In genomic region chr6:8414844-8415243, GRCh38 we compare ENCODE assay signal across 23 cellular contexts. TPM values are rescaled to one million over a fixed set of nuclear protein-coding genes. Genes with fewer than 3 reads are reported as not detected.
DNase-seq lines count a peak whose midpoint lies in the region; ATAC-seq, FAIRE-seq and TF ChIP-seq lines count a peak whose summit lies in the region.
"Had no signal": no experiment of that assay in that cellular context is flagged by ENCODE, and none has a peak within 500 bp of the region (broad histone marks: within the 10 kb centered on the region; RNA-seq: fewer than 3 reads in every experiment).

No MANE protein-coding gene starts in this region.

- no peaks in the 10 kb centered on the region for H3K4me1 ChIP-seq in HepG2 (ENCODE audit: insufficient read depth, low read length)
- H3K4me1 ChIP-seq in right lobe of liver, result no peaks in the 10 kb centered on the region
- no peaks in the 10 kb centered on the region for H3K4me1 ChIP-seq in IMR-90 (ENCODE audit: control insufficient read depth, insufficient read depth, low read length)
- no peaks in the 10 kb centered on the region for H3K4me1 ChIP-seq in pancreas
- H3K4me1 ChIP-seq: BE2C, BLaER1 had no signal

- no peaks in the 10 kb centered on the region for H3K27me3 ChIP-seq in HepG2 (ENCODE audit: control insufficient read depth in 1 of 2, insufficient read depth in 2 of 2, low read length in 2 of 2)
- H3K27me3 ChIP-seq in right lobe of liver, result no peaks in the 10 kb centered on the region
- no peaks in the 10 kb centered on the region for H3K27me3 ChIP-seq in IMR-90 (ENCODE audit: control insufficient read depth, insufficient read depth, low read length)
- no peaks in the 10 kb centered on the region for H3K27me3 ChIP-seq in pancreas
- H3K27me3 ChIP-seq: BE2C, BLaER1 had no signal

- intact Hi-C loops in HepG2 (cut with micrococcal nuclease; ENCODE audit: unreplicated experiment) (no loop called here), right lobe of liver (cut with DNase I) (no loop called here), IMR-90 (cut with micrococcal nuclease) (loop anchor here (5.0 kb wide), 1 partner anchor 283 kb away; no protein-coding TSS in a partner anchor), pancreas (cut with DNase I) (no loop called here)

- no peak overlapping the region for H3K4me2 ChIP-seq in HepG2 (ENCODE audit: low read depth, low read length)
- no peak overlapping the region for H3K4me2 ChIP-seq in IMR-90 (ENCODE audit: low read depth, low read length)
- H3K4me2 ChIP-seq: BLaER1 had no signal

- no peaks in the 10 kb centered on the region for H4K20me1 ChIP-seq in HepG2 (ENCODE audit: insufficient read depth, low read length)
- no peaks in the 10 kb centered on the region; the same call in 1 of the 2 replicates for H4K20me1 ChIP-seq in IMR-90 (ENCODE audit: insufficient read depth, low read length)
- H4K20me1 ChIP-seq: BLaER1 had no signal

- H2BK5ac ChIP-seq in IMR-90 (ENCODE audit: low read depth, low read length, poor library complexity, severe bottlenecking), result no peak overlapping the region

- no peaks in the 10 kb centered on the region for H3K79me2 ChIP-seq in HepG2 (ENCODE audit: insufficient read depth, low read length)

- CTCF ChIA-PET in HepG2 (lab: Yijun Ruan, JAX; ENCODE audit: low intra/inter-chr PET ratio, low total read pairs), result no interaction called here
- CTCF ChIA-PET in IMR-90 (lab: Yijun Ruan, JAX), result no interaction called here

- H3K27ac ChIP-seq in HepG2 (ENCODE audit: extremely low read length, insufficient read depth, low read length) (no peak overlapping the region), right lobe of liver (no peak overlapping the region), IMR-90 (ENCODE audit: insufficient read depth, low read length) (no peak overlapping the region), pancreas (no peak overlapping the region)
- H3K27ac ChIP-seq: 22Rv1, BLaER1 had no signal

- H3K23ac ChIP-seq in IMR-90 (ENCODE audit: low read depth, low read length), result no peak overlapping the region

- no peak overlapping the region for H3K56ac ChIP-seq in IMR-90 (ENCODE audit: extremely low read depth, insufficient read depth, low read length)

- H3K4me3 ChIP-seq in HepG2 (replicated peaks in 1 of 3; ENCODE audit: insufficient read depth in 1 of 3, low read depth in 2 of 3, low read length in 3 of 3) (no peak overlapping the region), right lobe of liver (no peak overlapping the region), IMR-90 (ENCODE audit: insufficient read depth, low read depth, low read length) (no peak overlapping the region), pancreas (no peak overlapping the region)
- H3K4me3 ChIP-seq: BLaER1 had no signal

- no peak overlapping the region for H4K5ac ChIP-seq in IMR-90 (ENCODE audit: low read depth, low read length)

- DNase-seq in HepG2 (ENCODE audit: low spot score) (no peak), right lobe of liver (no peak), IMR-90 (no peak), pancreas (no peak), ecto neural progenitor cell (ENCODE audit: low spot score) (no peak)
- DNase-seq in activated CD4-positive, alpha-beta T cell treated with anti-CD3 and anti-CD28 coated beads for 48 hours, result no peak
- DNase-seq: ACHN; BE2C; C1 segment of cervical spinal cord; CD4-positive, alpha-beta memory T cell; CD4-positive, CD25-positive, alpha-beta regulatory T cell; CD8-positive, alpha-beta memory T cell; COR-L47; DMS 273 treated with DMSO at 0.1 percent for 48 hours; DMS153; DMS53; DMS79; DND-41; EL; GF-D8 had no signal

- TF ChIP-seq EP300 in HepG2 (IDR thresholded peaks at IDR 0.05; ENCODE audit: low read depth in 2 of 2, low read length in 2 of 2) (no peak), HepG2 (CRISPR knock-in tag; IDR thresholded peaks at IDR 0.05; ENCODE audit: borderline replicate concordance) (no peak)

- H2AK9ac ChIP-seq in IMR-90 (replicated peaks; ENCODE audit: low read depth, low read length, poor library complexity), result no peak overlapping the region

- no peak for ATAC-seq in HepG2
- no peak for ATAC-seq in right lobe of liver
- no peak for ATAC-seq in IMR-90 (ENCODE audit: low read depth)
- no peak for ATAC-seq in pancreas

- H2BK15ac ChIP-seq in IMR-90 (ENCODE audit: low read depth, low read length), result no peak overlapping the region

- TF ChIP-seq RAD21 in HepG2 (CRISPR knock-in tag; IDR thresholded peaks at IDR 0.05) (no peak), IMR-90 (IDR thresholded peaks at IDR 0.05; ENCODE audit: low read length) (no peak)

- H2BK20ac ChIP-seq in IMR-90 (ENCODE audit: low read depth, low read length), result no peak overlapping the region

- no peak for TF ChIP-seq CTCF in HepG2 (CRISPR knock-in tag; IDR thresholded peaks at IDR 0.05)
- TF ChIP-seq CTCF in right lobe of liver (IDR thresholded peaks at IDR 0.05), result no peak
- no peak for TF ChIP-seq CTCF in IMR-90 (conservative IDR thresholded peaks at IDR 0.05; ENCODE audit: low read depth, low read length)
- no peak for TF ChIP-seq CTCF in pancreas (IDR thresholded peaks at IDR 0.05)

- POLR2A ChIA-PET in HepG2 (lab: Yijun Ruan, JAX) (no interaction called here), IMR-90 (lab: Charles Lee; ENCODE audit: unreplicated experiment) (no interaction called here)

- BruUV-seq in HepG2 (replicated peaks; lab: Mats Ljungman, UMichigan) (no TSS peak), IMR-90 (replicated peaks; lab: Mats Ljungman, UMichigan) (no TSS peak)

- no peak overlapping the region for H3K18ac ChIP-seq in IMR-90 (ENCODE audit: low read depth, low read length)

- H3K14ac ChIP-seq in IMR-90 (replicated peaks; ENCODE audit: low read depth, low read length), result no peak overlapping the region

- dilution Hi-C loops in IMR-90 (cut with HindIII; ENCODE audit: low sequenced_read_pairs, unreplicated experiment), result no loop called here

- H2AFZ ChIP-seq in HepG2 (ENCODE audit: low read length), result no peak overlapping the region
- H2AFZ ChIP-seq in IMR-90 (replicated peaks; ENCODE audit: low read length, poor library complexity), result no peak overlapping the region

- H2BK120ac ChIP-seq in IMR-90 (ENCODE audit: low read depth, low read length), result no peak overlapping the region

- H3K9me3 ChIP-seq in HepG2 (ENCODE audit: low read length) (no peaks in the 10 kb centered on the region), right lobe of liver (no peaks in the 10 kb centered on the region), IMR-90 (ENCODE audit: control insufficient read depth, insufficient read depth, low read length) (no peaks in the 10 kb centered on the region), pancreas (no peaks in the 10 kb centered on the region)
- H3K9me3 ChIP-seq: BE2C had no signal

- H4K8ac ChIP-seq in IMR-90 (ENCODE audit: low read depth in 2 of 2, low read length in 2 of 2), result no peak overlapping the region

- no peaks in the 10 kb centered on the region for H3K79me1 ChIP-seq in IMR-90 (ENCODE audit: low read depth in 1 of 2, low read length in 2 of 2)

- TF ChIP-seq POLR2A in HepG2 (IDR thresholded peaks at IDR 0.05; ENCODE audit: insufficient read depth in 1 of 2, low read depth in 2 of 2, low read length in 2 of 2) (no peak), right lobe of liver (IDR thresholded peaks at IDR 0.05) (no peak), IMR-90 (IDR thresholded peaks at IDR 0.05; ENCODE audit: low read depth, low read length) (no peak)

- H3K4ac ChIP-seq in IMR-90 (ENCODE audit: low read depth, low read length), result no peak overlapping the region

- no peak overlapping the region for H3K9ac ChIP-seq in HepG2 (ENCODE audit: insufficient read depth, low read depth, low read length)
- no peak overlapping the region for H3K9ac ChIP-seq in IMR-90 (ENCODE audit: low read depth, low read length)
- H3K9ac ChIP-seq: BLaER1 had no signal

- no peaks in the 10 kb centered on the region; the same call in 1 of the 2 replicates for H3K9me1 ChIP-seq in IMR-90 (ENCODE audit: insufficient read depth, low read length)

- in situ Hi-C loops in HepG2 (cut with HindIII; ENCODE audit: extremely low pct_ligation_motif_present, low pct_unique_long_range_greater_than_20kb) (no loop called here), IMR-90 (cut with MboI; ENCODE audit: low sequenced_read_pairs) (no loop called here)

- no peak for FAIRE-seq in HepG2 (lab: Jason Lieb, UNC)
- peak; percentile 43 for FAIRE-seq in pancreas (lab: Jason Lieb, UNC)
- FAIRE-seq: GM19239 had no signal

- 93% methylated on average over 3 of the region's 3 CpGs for WGBS in HepG2 (ENCODE audit: low lambda C conversion rate)
- 88% methylated on average over 3 of the region's 3 CpGs for WGBS in right lobe of liver (ENCODE audit: insufficient coverage, low coverage, low lambda C conversion rate, missing lambda C conversion rate)
- no CpG with 5 or more reads among the region's 3 CpGs for WGBS in IMR-90 (ENCODE audit: extremely low coverage in 2 of 2, insufficient read length in 1 of 2), 2 experiments
- WGBS in pancreas, 2 donors, result 86 to 95% methylated on average over 3 of the region's 3 CpGs

- H4K91ac ChIP-seq in IMR-90 (ENCODE audit: insufficient read depth, low read depth, low read length), result no peak overlapping the region

- H3K36me3 ChIP-seq in HepG2 (replicated peaks in 1 of 2; ENCODE audit: control insufficient read depth in 1 of 2, insufficient read depth in 2 of 2, low read length in 2 of 2) (peaks cover 6 to 11% of the 10 kb centered on the region in 2 experiments), right lobe of liver (peaks cover 0 to 63% (median 16%) of the 10 kb centered on the region in 4 donors), IMR-90 (ENCODE audit: control insufficient read depth, insufficient read depth, low read length) (peaks cover 29% of the 10 kb centered on the region), pancreas (peaks cover 0 to 29% (median 20%) of the 10 kb centered on the region in 3 donors)

- no peak overlapping the region for H2AK5ac ChIP-seq in IMR-90 (ENCODE audit: low read depth, low read length)

RNA-seq across cellular contexts. Expression of gene SLC35B3, which starts 20.5 kb away (rescaled TPM):
- 13.5 and 14.0 TPM in 2 replicates for total RNA-seq in HepG2 (2016; rRNA removed; fragmentation: Illumina TruSeq; extraction: Trizol)
- 6.3 and 6.6 TPM in 2 replicates for total RNA-seq in HepG2 (2016; cell fraction: cytosol; rRNA removed; fragmentation: Illumina TruSeq; extraction: Trizol; ENCODE audit: low read depth)
- 13.1 and 13.6 TPM in 2 replicates for total RNA-seq in HepG2 (2016; cell fraction: insoluble cytoplasmic fraction; rRNA removed; fragmentation: Illumina TruSeq; extraction: Trizol)
- total RNA-seq in HepG2 (2016; cell fraction: membrane; rRNA removed; fragmentation: Illumina TruSeq; extraction: Trizol), result 20.5 and 21.8 TPM in 2 replicates
- 13.5 and 14.5 TPM in 2 replicates for total RNA-seq in HepG2 (2016; cell fraction: nucleus; rRNA removed; fragmentation: Illumina TruSeq; extraction: Trizol)
- polyA plus RNA-seq in HepG2 (2011; rRNA removed), result 8.7 and 9.5 TPM in 2 replicates
- 4.4 and 7.4 TPM in 2 replicates for polyA plus RNA-seq in HepG2 (2011; cell fraction: cytosol; rRNA removed)
- polyA plus RNA-seq in HepG2 (2011; cell fraction: nucleus; rRNA removed), result 5.5 and 7.4 TPM in 2 replicates
- 13.0 and 13.3 TPM in 2 replicates for polyA plus RNA-seq in HepG2 (2012)
- 11.6 and 14.0 TPM in 2 replicates for polyA plus RNA-seq in HepG2 (2016; cell fraction: cytosol; fragmentation: Illumina TruSeq; extraction: Trizol; ENCODE audit: low read depth)
- polyA plus RNA-seq in HepG2 (2016; cell fraction: insoluble cytoplasmic fraction; fragmentation: Illumina TruSeq; extraction: Trizol; ENCODE audit: low read depth), result 17.5 and 19.2 TPM in 2 replicates
- 23.9 and 24.3 TPM in 2 replicates for polyA plus RNA-seq in HepG2 (2016; cell fraction: membrane; fragmentation: Illumina TruSeq; extraction: Trizol; ENCODE audit: low read depth)
- polyA plus RNA-seq in HepG2 (2016; cell fraction: nucleus; fragmentation: Illumina TruSeq; extraction: Trizol; ENCODE audit: insufficient read depth, low read depth), result 20.2 and 21.1 TPM in 2 replicates
- polyA minus RNA-seq in HepG2 (2011; rRNA and poly(A)+ RNA removed; ENCODE audit: low replicate concordance), result 1.3 and 3.5 TPM in 2 replicates
- 3.8 and 4.8 TPM in 2 replicates for polyA minus RNA-seq in HepG2 (2011; cell fraction: cytosol; rRNA and poly(A)+ RNA removed)
- 10.2 and 12.6 TPM in 2 replicates for polyA minus RNA-seq in HepG2 (2011; cell fraction: nucleus; rRNA and poly(A)+ RNA removed)
- 10 to 100 TPM in 5 of 6 experiments, 1 to 10 TPM in 1; 9.8 to 13.9 (median 12.9) TPM for total RNA-seq in right lobe of liver
- total RNA-seq in IMR-90 (2012; rRNA removed), result 19.0 and 33.9 TPM in 2 replicates
- polyA plus RNA-seq in IMR-90 (2012; rRNA removed), result 15.9 and 21.1 TPM in 2 replicates
- 3.6 and 4.1 TPM in 2 replicates for polyA plus RNA-seq in IMR-90 (2012; cell fraction: cytosol; rRNA removed)
- polyA plus RNA-seq in IMR-90 (2012; cell fraction: nucleus; rRNA removed; ENCODE audit: low replicate concordance), result 2.4 and 20.8 TPM in 2 replicates
- 10 to 100 TPM in 4 of 6 donors, 1 to 10 TPM in 2; 8.5 to 12.8 (median 11.8) TPM for total RNA-seq in pancreas
- 10 to 100 TPM in 1 of 2 donors, 1 to 10 TPM in 1; 9.4 to 16.0 TPM for polyA plus RNA-seq in pancreas
